17 cellular contexts compared by ENCODE assay signal in the genomic region with DNA sequence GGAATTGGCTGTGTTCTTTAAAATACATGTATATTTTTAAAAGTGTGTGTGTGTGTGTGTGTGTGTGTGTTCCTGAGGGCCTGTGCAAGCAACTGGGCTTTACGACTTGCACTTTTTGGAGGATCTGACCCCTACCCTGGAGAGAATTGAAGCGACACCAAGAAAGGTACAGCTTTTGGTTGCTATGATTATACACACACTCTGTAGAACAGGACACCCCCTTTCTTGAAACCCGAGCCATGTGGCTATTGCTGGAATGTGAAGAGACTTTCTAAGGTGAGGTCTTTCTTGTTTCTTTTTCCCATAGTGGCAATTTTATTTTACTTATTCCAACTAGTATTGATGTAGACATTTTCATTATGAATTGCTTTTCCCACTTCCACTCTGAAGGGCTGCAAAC. TPM values are rescaled to one million over a fixed set of nuclear protein-coding genes. Genes with fewer than 3 reads are reported as not detected.
DNase-seq lines count a peak whose midpoint lies in the region; ATAC-seq lines count a peak whose summit lies in the region.
"Had no signal": no experiment of that assay in that cellular context is flagged by ENCODE, and none has a peak within 500 bp of the region (broad histone marks: within the 10 kb centered on the region; RNA-seq: fewer than 3 reads in every experiment).

No MANE protein-coding gene starts in this region.

- H3K4ac ChIP-seq in mesendoderm (ENCODE audit: low read depth, low read length): no peak overlapping the region

- H3K27me3 Mint-ChIP-seq in stimulated activated naive B cell treated with anti-CD40 and anti-IgM and Interleukin-4, amounts not matched to agents 10 μg/mL and 1 μg/mL and 100 μg/mL, for 72 hours: peaks cover 40 to 44% of the 10 kb centered on the region in 2 donors

- H3K9ac ChIP-seq in endocrine pancreas (ENCODE audit: control insufficient read depth, insufficient read depth, low read length): peak overlapping the region; percentile 31
- peak overlapping the region; percentile 95 for H3K9ac ChIP-seq in mesendoderm (ENCODE audit: low read length)
- H3K9ac ChIP-seq: BLaER1 treated with 17β-estradiol and CSF1 and Interleukin-3, amounts not matched to agents 10 nM and 100 nM had no signal

- H3K9me3 Mint-ChIP-seq in stimulated activated naive B cell treated with anti-CD40 and anti-IgM and Interleukin-4, amounts not matched to agents 10 μg/mL and 1 μg/mL and 100 μg/mL, for 72 hours: no peaks in the 10 kb centered on the region

- H2BK15ac ChIP-seq in mesendoderm (replicated peaks; ENCODE audit: low read depth): no peak overlapping the region

- no peaks in the 10 kb centered on the region for H3K27me3 ChIP-seq in endocrine pancreas (ENCODE audit: control insufficient read depth, insufficient read depth, low read length)
- H3K27me3 ChIP-seq in mesendoderm (ENCODE audit: insufficient read depth, low read length, poor library complexity): no peaks in the 10 kb centered on the region
- H3K27me3 ChIP-seq: BLaER1 treated with 17β-estradiol and CSF1 and Interleukin-3, amounts not matched to agents 10 nM and 100 nM had no signal

- no peaks in the 10 kb centered on the region for H3K36me3 ChIP-seq in endocrine pancreas (ENCODE audit: control insufficient read depth, insufficient read depth, low read length)
- peaks cover 3% of the 10 kb centered on the region for H3K36me3 ChIP-seq in mesendoderm (ENCODE audit: control insufficient read depth, insufficient read depth, low read length)
- H3K36me3 ChIP-seq: BLaER1 treated with 17β-estradiol and CSF1 and Interleukin-3, amounts not matched to agents 10 nM and 100 nM; pancreas had no signal

- DNase-seq in DMS 273 (lab: John Stamatoyannopoulos, UW; ENCODE audit: unreplicated experiment) (peak; percentile 46), DMS 273 treated with DMSO at 0.1 percent for 48 hours (lab: John Stamatoyannopoulos, UW) (no peak), mesendoderm (peak; percentile 66), D341Med (ENCODE audit: low spot score) (no peak), NCI-H1092 (lab: John Stamatoyannopoulos, UW) (no peak)
- DNase-seq in stimulated activated naive B cell treated with anti-CD40 and anti-IgM and Interleukin-4, amounts not matched to agents 10 μg/mL and 1 μg/mL and 100 μg/mL, for 72 hours: no peak
- DNase-seq: activated CD4-positive, alpha-beta T cell treated with anti-CD3 and anti-CD28 coated beads for 48 hours; NCI-H1436 treated with DMSO at 0.1 percent for 48 hours; NCI-H446; stimulated activated CD4-positive, alpha-beta T cell treated with anti-CD3 and anti-CD28 coated beads, Interleukin-2, amount 100 ng/mL, for 48 hours; SW 1271 had no signal

- H3K4me1 ChIP-seq in endocrine pancreas (ENCODE audit: control insufficient read depth, insufficient read depth, low read length) (no peaks in the 10 kb centered on the region), mesendoderm (ENCODE audit: control insufficient read depth, low read depth, low read length) (peaks cover 10% of the 10 kb centered on the region)
- H3K4me1 ChIP-seq: BLaER1 treated with 17β-estradiol and CSF1 and Interleukin-3, amounts not matched to agents 10 nM and 100 nM; pancreas had no signal

- no peak overlapping the region for H2AK5ac ChIP-seq in mesendoderm (ENCODE audit: low read length)

- ATAC-seq in GM21367 (IDR thresholded peaks at IDR 0.05; ENCODE audit: unreplicated experiment): no peak
- ATAC-seq in stimulated activated naive B cell treated with anti-CD40 and anti-IgM and Interleukin-4, amounts not matched to agents 10 μg/mL and 1 μg/mL and 100 μg/mL, for 72 hours (replicated peaks): no peak

- no peak overlapping the region for H3K27ac Mint-ChIP-seq in stimulated activated naive B cell treated with anti-CD40 and anti-IgM and Interleukin-4, amounts not matched to agents 10 μg/mL and 1 μg/mL and 100 μg/mL, for 72 hours
- H3K27ac Mint-ChIP-seq: activated T-helper 2 cell treated with anti-CD3 and anti-CD28 coated beads, Interferon-gamma antibody, Interleukin-2, Interleukin-4, amounts not matched to agents 10 μg/mL and 5 μg/mL and 100 μg/mL, durations not matched to agents 14 hours and 24 hours and 36 hours had no signal

- no CpG with 5 or more reads among the region's 3 CpGs for WGBS in mesendoderm (ENCODE audit: extremely low coverage, insufficient coverage, low lambda C conversion rate)

- H3K18ac ChIP-seq in mesendoderm (ENCODE audit: low read length): peak overlapping the region; percentile 95

- H3K56ac ChIP-seq in mesendoderm (ENCODE audit: low read length): peak overlapping the region; percentile 98

- H3K79me1 ChIP-seq in mesendoderm (ENCODE audit: low read length): peaks cover 5% of the 10 kb centered on the region

- H3K23ac ChIP-seq in mesendoderm (ENCODE audit: low read length): no peak overlapping the region

- H3K4me2 ChIP-seq in mesendoderm (ENCODE audit: low read length): peak overlapping the region; percentile 70
- H3K4me2 ChIP-seq: BLaER1 treated with 17β-estradiol and CSF1 and Interleukin-3, amounts not matched to agents 10 nM and 100 nM had no signal

- no peak overlapping the region for H4K8ac ChIP-seq in mesendoderm (ENCODE audit: low read depth, low read length)

- H3K4me3 ChIP-seq in endocrine pancreas (ENCODE audit: control insufficient read depth, insufficient read depth, low read length) (peak overlapping the region; percentile 79), mesendoderm (ENCODE audit: low read length) (peak overlapping the region; percentile 80)
- H3K4me3 ChIP-seq: BLaER1 treated with 17β-estradiol and CSF1 and Interleukin-3, amounts not matched to agents 10 nM and 100 nM had no signal

- no peak overlapping the region for H4K5ac ChIP-seq in mesendoderm (ENCODE audit: low read length)

- H3K4me3 Mint-ChIP-seq in stimulated activated naive B cell treated with anti-CD40 and anti-IgM and Interleukin-4, amounts not matched to agents 10 μg/mL and 1 μg/mL and 100 μg/mL, for 72 hours: no peak overlapping the region

- H3K9me3 ChIP-seq in endocrine pancreas (ENCODE audit: control insufficient read depth, low read length): no peaks in the 10 kb centered on the region
- H3K9me3 ChIP-seq: pancreas had no signal

- H3K4me1 Mint-ChIP-seq in stimulated activated naive B cell treated with anti-CD40 and anti-IgM and Interleukin-4, amounts not matched to agents 10 μg/mL and 1 μg/mL and 100 μg/mL, for 72 hours: peaks cover 4 to 14% of the 10 kb centered on the region in 2 donors

- H3K36me3 Mint-ChIP-seq in stimulated activated naive B cell treated with anti-CD40 and anti-IgM and Interleukin-4, amounts not matched to agents 10 μg/mL and 1 μg/mL and 100 μg/mL, for 72 hours: no peaks in the 10 kb centered on the region

- H2BK5ac ChIP-seq in mesendoderm (ENCODE audit: low read length): peak overlapping the region; percentile 94

- H2BK120ac ChIP-seq in mesendoderm (ENCODE audit: low read depth, low read length): no peak overlapping the region

- peak overlapping the region; percentile 92 for H3K27ac ChIP-seq in mesendoderm (ENCODE audit: low read depth, low read length)
- H3K27ac ChIP-seq: 22Rv1; BLaER1 treated with 17β-estradiol and CSF1 and Interleukin-3, amounts not matched to agents 10 nM and 100 nM; pancreas had no signal

- peaks cover 33% of the 10 kb centered on the region for H3K79me2 ChIP-seq in mesendoderm (ENCODE audit: control insufficient read depth, insufficient read depth, low read length)

RNA-seq across cellular contexts. Expression of gene SHISAL2B, which starts 1.0 kb away (rescaled TPM):
- 80.4 TPM for polyA plus RNA-seq in mesendoderm (2013, experiment 1 of 2)
- 79.0 TPM for polyA plus RNA-seq in mesendoderm (2013, experiment 2 of 2)

Comparison
In these comparisons a context has a peak if more than half of its experiments do, and no peak if none do; other contexts are left out.
1. DNase-seq: peak in DMS 273 (single experiment) and mesendoderm (single experiment); none in DMS 273 treated with DMSO at 0.1 percent for 48 hours (single experiment), D341Med (single experiment), NCI-H1092 (single experiment) and stimulated activated naive B cell treated with anti-CD40 and anti-IgM and Interleukin-4, amounts not matched to agents 10 μg/mL and 1 μg/mL and 100 μg/mL, for 72 hours (single experiment).